In the genomic region with DNA sequence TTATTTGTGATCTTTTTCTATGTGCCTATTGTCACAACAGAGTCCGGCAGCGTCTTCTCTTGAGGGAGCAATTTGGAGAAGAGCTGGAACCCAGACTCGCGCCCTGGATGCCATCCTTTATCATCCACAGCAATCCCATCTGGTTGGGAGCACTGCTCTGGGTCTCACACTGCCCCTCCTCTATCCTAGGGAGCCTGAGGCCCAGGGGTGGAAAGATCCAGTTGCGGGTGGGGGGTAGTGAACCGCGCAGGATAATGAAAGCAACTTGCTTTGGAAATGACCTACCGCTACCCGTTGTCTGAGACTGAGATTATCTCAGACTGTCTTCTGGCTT, we compare ENCODE assay signal across 8 cellular contexts. TPM values are rescaled to one million over a fixed set of nuclear protein-coding genes. Genes with fewer than 3 reads are reported as not detected.
DNase-seq lines count a peak whose midpoint lies in the region; ATAC-seq, FAIRE-seq and TF ChIP-seq lines count a peak whose summit lies in the region.

No MANE protein-coding gene starts in this region.

- peak overlapping the region; percentile 96 for H3K4me2 ChIP-seq in mesendoderm (ENCODE audit: low read length)

- H2BK120ac ChIP-seq in mesendoderm (ENCODE audit: low read depth, low read length) = no peak overlapping the region

- no peaks in the 10 kb centered on the region for H3K9me3 Mint-ChIP-seq in MCF 10A (ENCODE audit: unreplicated experiment)

- DNase-seq in HL-60 (ENCODE audit: low read depth in 1 of 2, low spot score in 1 of 2) = no peak
- no peak for DNase-seq in MCF 10A (ENCODE audit: unreplicated experiment)
- DNase-seq in mesendoderm = no peak
- no peak for DNase-seq in HTR-8/SVneo (ENCODE audit: insufficient read length, low spot score)
- DNase-seq in GM12892 (ENCODE audit: insufficient read length) = no peak
- no peak for DNase-seq in kidney glomerular epithelial cell (lab: John Stamatoyannopoulos, UW)

- H3K18ac ChIP-seq in mesendoderm (ENCODE audit: low read length) = no peak overlapping the region

- peaks cover 70% of the 10 kb centered on the region for H3K36me3 Mint-ChIP-seq in MCF 10A (ENCODE audit: insufficient read depth, unreplicated experiment)

- peak overlapping the region; percentile 35 for H2BK5ac ChIP-seq in mesendoderm (ENCODE audit: low read length)

- H3K4me1 ChIP-seq in mesendoderm (ENCODE audit: control insufficient read depth, low read depth, low read length) = peaks cover 6% of the 10 kb centered on the region

- H3K4me3 Mint-ChIP-seq in MCF 10A (ENCODE audit: unreplicated experiment) = peak overlapping the region; percentile 98

- CTCF ChIA-PET in MCF 10A (lab: Yijun Ruan, JAX) = interaction anchor here (0.6 to 1.1 kb wide), 2 partner anchors 20 to 129 kb away, joined by 3 to 5 read pairs; no protein-coding TSS in a partner anchor

- no peak for TF ChIP-seq POLR2A in GM12892 (IDR thresholded peaks at IDR 0.05; ENCODE audit: low read depth, low read length)

- peak overlapping the region; percentile 91 for H3K27ac Mint-ChIP-seq in MCF 10A (ENCODE audit: low read depth, unreplicated experiment)

- ATAC-seq in GM19397 (IDR thresholded peaks at IDR 0.05; ENCODE audit: unreplicated experiment) = no peak

- peaks cover 9% of the 10 kb centered on the region for H3K79me2 ChIP-seq in mesendoderm (ENCODE audit: control insufficient read depth, insufficient read depth, low read length)

- H3K27me3 ChIP-seq in HL-60 (ENCODE audit: insufficient read depth, poor library complexity, severe bottlenecking) = no peaks in the 10 kb centered on the region
- H3K27me3 ChIP-seq in mesendoderm (ENCODE audit: insufficient read depth, low read length, poor library complexity) = no peaks in the 10 kb centered on the region

- no TSS peak for BruUV-seq in MCF 10A (replicated peaks; lab: Mats Ljungman, UMichigan)

- FAIRE-seq in HTR-8/SVneo (lab: Jason Lieb, UNC) (no peak), GM12892 (lab: Jason Lieb, UNC) (no peak)

- H3K27ac ChIP-seq in 22Rv1 (peak overlapping the region; percentile 98), HL-60 (replicated peaks) (peak overlapping the region; percentile 58), mesendoderm (ENCODE audit: low read depth, low read length) (no peak overlapping the region)

- no CpG with 5 or more reads among the region's 9 CpGs for WGBS in mesendoderm (ENCODE audit: extremely low coverage, insufficient coverage, low lambda C conversion rate)

- no peak overlapping the region for H2BK15ac ChIP-seq in mesendoderm (replicated peaks; ENCODE audit: low read depth)

- peaks cover 50% of the 10 kb centered on the region for H3K4me1 Mint-ChIP-seq in MCF 10A (ENCODE audit: insufficient read depth, unreplicated experiment)

- peak overlapping the region; percentile 82 for H4K5ac ChIP-seq in mesendoderm (ENCODE audit: low read length)

- peak overlapping the region; percentile 100 for H3K56ac ChIP-seq in mesendoderm (ENCODE audit: low read length)

- no peak overlapping the region for H4K8ac ChIP-seq in mesendoderm (ENCODE audit: low read depth, low read length)

- H3K4me3 ChIP-seq in HL-60 (replicated peaks; ENCODE audit: insufficient read depth, low read length) = peak overlapping the region; percentile 72
- peak overlapping the region; percentile 99 for H3K4me3 ChIP-seq in mesendoderm (ENCODE audit: low read length)

- H3K27me3 Mint-ChIP-seq in MCF 10A (ENCODE audit: insufficient read depth, unreplicated experiment) = no peaks in the 10 kb centered on the region

- peaks cover 10% of the 10 kb centered on the region for H3K79me1 ChIP-seq in mesendoderm (ENCODE audit: low read length)

- H3K9ac ChIP-seq in mesendoderm (ENCODE audit: low read length) = peak overlapping the region; percentile 100

- H3K23ac ChIP-seq in mesendoderm (ENCODE audit: low read length) = no peak overlapping the region

- peaks cover 3% of the 10 kb centered on the region for H3K36me3 ChIP-seq in mesendoderm (ENCODE audit: control insufficient read depth, insufficient read depth, low read length)

- H3K4ac ChIP-seq in mesendoderm (ENCODE audit: low read depth, low read length) = peak overlapping the region; percentile 28

- intact Hi-C loops in MCF 10A (cut with micrococcal nuclease) = no loop called here

- TF ChIP-seq CTCF in 22Rv1 (IDR thresholded peaks at IDR 0.05) (no peak), HL-60 (IDR thresholded peaks at IDR 0.05; ENCODE audit: insufficient read depth, low read length) (no peak), MCF 10A (IDR thresholded peaks at IDR 0.05; ENCODE audit: unreplicated experiment) (no peak)

- H2AK5ac ChIP-seq in mesendoderm (ENCODE audit: low read length) = peak overlapping the region; percentile 84

- POLR2A ChIA-PET in MCF 10A (lab: Yijun Ruan, JAX) = interaction anchor here (0.8 to 9.2 kb wide), 19 partner anchors 8 to 271 kb away, joined by 3 to 132 read pairs (median 8); a partner anchor contains a TSS

RNA-seq across cellular contexts. Expression of a gene that starts 0.7 kb away (rescaled TPM):
- 45.7 and 46.5 TPM in 2 replicates for total RNA-seq in MCF 10A (2022)
- 46.3 TPM for polyA plus RNA-seq in mesendoderm (2013, experiment 1 of 2)
- polyA plus RNA-seq in mesendoderm (2013, experiment 2 of 2) = 45.2 TPM
- polyA plus RNA-seq in GM12892 (2012; ENCODE audit: missing spikeins) = 34.8 TPM

RNA-seq across cellular contexts. Expression of a gene that starts 4.0 kb away (rescaled TPM):
- 34.6 and 36.0 TPM in 2 replicates for total RNA-seq in MCF 10A (2022)
- 11.3 TPM for polyA plus RNA-seq in mesendoderm (2013, experiment 1 of 2)
- 11.5 TPM for polyA plus RNA-seq in mesendoderm (2013, experiment 2 of 2)
- polyA plus RNA-seq in GM12892 (2012; ENCODE audit: missing spikeins) = 13.6 TPM

RNA-seq across cellular contexts. Expression of a gene that starts 6.3 kb away (rescaled TPM):
- 60.4 and 67.9 TPM in 2 replicates for total RNA-seq in MCF 10A (2022)
- 28.9 TPM for polyA plus RNA-seq in mesendoderm (2013, experiment 1 of 2)
- 30.5 TPM for polyA plus RNA-seq in mesendoderm (2013, experiment 2 of 2)
- 34.5 TPM for polyA plus RNA-seq in GM12892 (2012; ENCODE audit: missing spikeins)

RNA-seq across cellular contexts. Expression of a gene that starts 13.6 kb away (rescaled TPM):
- 115 and 123 TPM in 2 replicates for total RNA-seq in MCF 10A (2022)
- 70.2 TPM for polyA plus RNA-seq in mesendoderm (2013, experiment 1 of 2)
- 67.5 TPM for polyA plus RNA-seq in mesendoderm (2013, experiment 2 of 2)
- 28.2 TPM for polyA plus RNA-seq in GM12892 (2012; ENCODE audit: missing spikeins)

RNA-seq across cellular contexts. Expression of a gene that starts 17.2 kb away (rescaled TPM):
- total RNA-seq in MCF 10A (2022) = 49.1 and 63.0 TPM in 2 replicates
- 32.8 TPM for polyA plus RNA-seq in mesendoderm (2013, experiment 1 of 2)
- 32.7 TPM for polyA plus RNA-seq in mesendoderm (2013, experiment 2 of 2)
- 8.4 TPM for polyA plus RNA-seq in GM12892 (2012; ENCODE audit: missing spikeins)
